In the genomic region with DNA sequence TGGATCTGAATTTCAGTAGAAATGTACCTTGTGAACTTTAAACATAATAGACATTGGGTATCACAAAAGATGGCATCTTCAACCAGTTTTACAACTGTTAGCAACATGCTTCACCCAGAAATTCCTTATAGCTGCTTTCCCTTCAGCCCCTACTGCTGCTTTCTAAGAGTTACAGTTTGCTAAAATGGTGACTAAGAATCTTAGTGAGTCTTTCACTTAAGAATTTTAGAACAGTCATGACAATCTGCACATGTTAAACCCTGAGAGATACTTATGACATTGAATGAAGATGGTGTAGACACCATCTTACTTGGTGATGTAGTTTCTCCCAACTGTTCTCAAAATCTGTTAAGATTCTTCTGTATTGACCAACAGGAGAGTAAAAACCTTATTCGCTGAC, we compare ENCODE assay signal across 10 cellular contexts.
"Had no signal": no experiment of that assay in that cellular context is flagged by ENCODE, and none has a peak within 500 bp of the region (broad histone marks: within the 10 kb centered on the region; RNA-seq: fewer than 3 reads in every experiment).

No MANE protein-coding gene starts in this region.

- H3K36me3 ChIP-seq: brain microvascular endothelial cell, esophagus squamous epithelium, gastroesophageal sphincter, stomach had no signal

- H3K4me3 ChIP-seq: dorsolateral prefrontal cortex, esophagus squamous epithelium, gastroesophageal sphincter, stomach had no signal

- H3K9me3 Mint-ChIP-seq: activated T-cell treated with anti-CD3 and anti-CD28 coated beads, Interleukin-2, amount 50 U/mL, for 24 hours had no signal

- ATAC-seq: activated CD4-positive, CD25-positive, alpha-beta regulatory T cell treated with anti-CD3 and anti-CD28 coated beads, Interleukin-2, amount 50 U/mL, for 24 hours; activated naive CD4-positive, alpha-beta T cell treated with anti-CD3 and anti-CD28 coated beads, Interleukin-2, amount 50 U/mL, for 72 hours; gastroesophageal sphincter had no signal

- H3K9me3 ChIP-seq: esophagus squamous epithelium, gastroesophageal sphincter, stomach had no signal

- H3K4me3 Mint-ChIP-seq: activated T-cell treated with anti-CD3 and anti-CD28 coated beads, Interleukin-2, amount 50 U/mL, for 24 hours had no signal

- H3K36me3 Mint-ChIP-seq: activated naive CD4-positive, alpha-beta T cell treated with anti-CD3 and anti-CD28 coated beads, Interleukin-2, amount 50 U/mL, for 72 hours had no signal

- DNase-seq: activated effector memory CD4-positive, alpha-beta T cell treated with Interleukin-2 at 50 U/mL for 16 hours; activated T-cell treated with anti-CD3 and anti-CD28 coated beads, Interleukin-2, amount 50 U/mL, for 24 hours; amygdala; brain microvascular endothelial cell; dorsolateral prefrontal cortex; esophagus squamous epithelium; stomach had no signal

- H3K27ac Mint-ChIP-seq: activated naive CD4-positive, alpha-beta T cell treated with anti-CD3 and anti-CD28 coated beads, Interleukin-2, amount 50 U/mL, for 72 hours; activated T-cell treated with anti-CD3 and anti-CD28 coated beads, Interleukin-2, amount 50 U/mL, for 24 hours had no signal

- H3K27ac ChIP-seq: brain microvascular endothelial cell, dorsolateral prefrontal cortex, esophagus squamous epithelium, gastroesophageal sphincter, stomach had no signal

- H3K27me3 ChIP-seq: brain microvascular endothelial cell, dorsolateral prefrontal cortex had no signal
